ENCODE assay signal across 8 cellular contexts in genomic region chr7:66682350-66683093, GRCh38. TPM values are rescaled to one million over a fixed set of nuclear protein-coding genes. Genes with fewer than 3 reads are reported as not detected.
DNase-seq lines count a peak whose midpoint lies in the region; ATAC-seq and TF ChIP-seq lines count a peak whose summit lies in the region.

No MANE protein-coding gene starts in this region.

- H3K27me3 Mint-ChIP-seq in activated CD4-positive, alpha-beta memory T cell treated with anti-CD3 and anti-CD28 coated beads, Interleukin-2, amount 10 ng/mL, durations not matched to agents 7 days and 5 days: no peaks in the 10 kb centered on the region

- peak overlapping the region; percentile 97 for H3K4me3 ChIP-seq in BLaER1
- H3K4me3 ChIP-seq in cardiac muscle cell: peak overlapping the region; percentile 56
- peak overlapping the region; percentile 95 for H3K4me3 ChIP-seq in rectal smooth muscle tissue (ENCODE audit: low read length)

- CTCF ChIA-PET in activated CD4-positive, alpha-beta memory T cell treated with anti-CD3 and anti-CD28 coated beads, Interleukin-2, amount 10 ng/mL, durations not matched to agents 7 days and 5 days (lab: Charles Lee): no interaction called here

- ATAC-seq in GM18907 (IDR thresholded peaks at IDR 0.05; ENCODE audit: unreplicated experiment) (peak; percentile 27), HG03280 (IDR thresholded peaks at IDR 0.05; ENCODE audit: unreplicated experiment) (peak; percentile 32)

- H3K9me3 Mint-ChIP-seq in activated CD4-positive, alpha-beta memory T cell treated with anti-CD3 and anti-CD28 coated beads, Interleukin-2, amount 10 ng/mL, durations not matched to agents 7 days and 5 days: no peaks in the 10 kb centered on the region

- H3K27me3 ChIP-seq in BLaER1 (no peaks in the 10 kb centered on the region), cardiac muscle cell (no peaks in the 10 kb centered on the region), rectal smooth muscle tissue (ENCODE audit: control insufficient read depth, insufficient read depth, low read length) (no peaks in the 10 kb centered on the region)

- H3K4me1 ChIP-seq in BLaER1 (peaks cover 25% of the 10 kb centered on the region), cardiac muscle cell (ENCODE audit: low read depth) (no peaks in the 10 kb centered on the region), rectal smooth muscle tissue (ENCODE audit: control insufficient read depth, insufficient read depth, low read length) (no peaks in the 10 kb centered on the region)

- H3K4me2 ChIP-seq in BLaER1: peak overlapping the region; percentile 92

- H3K27ac ChIP-seq in BLaER1 (peak overlapping the region; percentile 89), cardiac muscle cell (peak overlapping the region; percentile 86), rectal smooth muscle tissue (ENCODE audit: low read depth, low read length) (peak overlapping the region; percentile 92)

- H3K27ac Mint-ChIP-seq in activated CD4-positive, alpha-beta memory T cell treated with anti-CD3 and anti-CD28 coated beads, Interleukin-2, amount 10 ng/mL, durations not matched to agents 7 days and 5 days: peak overlapping the region; percentile 56

- no peak for TF ChIP-seq CTCF in cardiac muscle cell (IDR thresholded peaks at IDR 0.05; ENCODE audit: low read depth, low read length)

- H3K36me3 Mint-ChIP-seq in activated CD4-positive, alpha-beta memory T cell treated with anti-CD3 and anti-CD28 coated beads, Interleukin-2, amount 10 ng/mL, durations not matched to agents 7 days and 5 days (ENCODE audit: low read depth): peaks cover 6% of the 10 kb centered on the region

- H3K9ac ChIP-seq in BLaER1 (peak overlapping the region; percentile 92), rectal smooth muscle tissue (ENCODE audit: low read length) (peak overlapping the region; percentile 68)

- H3K9me3 ChIP-seq in BLaER1: peaks cover 6% of the 10 kb centered on the region; the same call in 1 of the 2 replicates
- no peaks in the 10 kb centered on the region for H3K9me3 ChIP-seq in cardiac muscle cell (ENCODE audit: low read depth)

- POLR2A ChIA-PET in activated CD4-positive, alpha-beta memory T cell treated with anti-CD3 and anti-CD28 coated beads, Interleukin-2, amount 10 ng/mL, durations not matched to agents 7 days and 5 days (lab: Charles Lee): interaction anchor here (0.5 to 3.0 kb wide), 6 partner anchors 28 to 189 kb away, joined by 3 to 18 read pairs (median 12); partner anchors contain the start of genes KCTD7 and RABGEF1

- H3K36me3 ChIP-seq in BLaER1 (peaks cover 6% of the 10 kb centered on the region), cardiac muscle cell (no peaks in the 10 kb centered on the region), rectal smooth muscle tissue (ENCODE audit: control insufficient read depth, insufficient read depth, low read length) (no peaks in the 10 kb centered on the region)

- peaks cover 43% of the 10 kb centered on the region for H4K20me1 ChIP-seq in BLaER1

- H3K4me3 Mint-ChIP-seq in activated CD4-positive, alpha-beta memory T cell treated with anti-CD3 and anti-CD28 coated beads, Interleukin-2, amount 10 ng/mL, durations not matched to agents 7 days and 5 days: peak overlapping the region; percentile 91

- peaks cover 45% of the 10 kb centered on the region for H3K4me1 Mint-ChIP-seq in activated CD4-positive, alpha-beta memory T cell treated with anti-CD3 and anti-CD28 coated beads, Interleukin-2, amount 10 ng/mL, durations not matched to agents 7 days and 5 days

- DNase-seq in activated CD4-positive, alpha-beta memory T cell treated with anti-CD3 and anti-CD28 coated beads, Interleukin-2, amount 10 ng/mL, durations not matched to agents 7 days and 5 days: no peak
- DNase-seq in cardiac muscle cell (ENCODE audit: low read depth in 1 of 2, low spot score in 1 of 2) (peak; percentile 11 to 26), cortex of kidney (lab: John Stamatoyannopoulos, UW) (no peak), NCI-H1105 treated with DMSO at 0.1 percent for 48 hours (lab: John Stamatoyannopoulos, UW) (no peak)

RNA-seq across cellular contexts. Expression of gene KCTD7, which starts 53.8 kb away (rescaled TPM):
- 10 to 100 TPM; 31.9 to 33.8 TPM for total RNA-seq in activated CD4-positive, alpha-beta memory T cell treated with anti-CD3 and anti-CD28 coated beads, Interleukin-2, amount 10 ng/mL, durations not matched to agents 7 days and 5 days
- total RNA-seq in cardiac muscle cell: 23.6 and 30.2 TPM in 2 replicates
- 12.2 and 13.5 TPM in 2 replicates for polyA plus RNA-seq in cardiac muscle cell

RNA-seq across cellular contexts. Expression of gene RABGEF1, which starts 58.0 kb away (rescaled TPM):
- 10 to 100 TPM; 22.1 to 24.2 TPM for total RNA-seq in activated CD4-positive, alpha-beta memory T cell treated with anti-CD3 and anti-CD28 coated beads, Interleukin-2, amount 10 ng/mL, durations not matched to agents 7 days and 5 days
- 17.1 and 22.7 TPM in 2 replicates for total RNA-seq in cardiac muscle cell
- polyA plus RNA-seq in cardiac muscle cell: 18.8 and 22.4 TPM in 2 replicates

Comparison
In these comparisons a context has a peak if more than half of its experiments do, and no peak if none do; other contexts are left out.
1. DNase-seq: peak in cardiac muscle cell (2 of 2); none in activated CD4-positive, alpha-beta memory T cell treated with anti-CD3 and anti-CD28 coated beads, Interleukin-2, amount 10 ng/mL, durations not matched to agents 7 days and 5 days (single experiment), cortex of kidney (single experiment) and NCI-H1105 treated with DMSO at 0.1 percent for 48 hours (single experiment).
2. Peak in every context shown above with its lines, with median percentiles within 50 percentile points of each other: H3K27ac ChIP-seq and H3K4me3 ChIP-seq.